In genomic region chr3:194491996-194492395, GRCh38 we compare ENCODE assay signal across 1 cellular context.
TF ChIP-seq lines count a peak whose summit lies in the region.

No MANE protein-coding gene starts in this region.

TF ChIP-seq in GM12878, 131 proteins besides CTCF, POLR2A, EP300 and RAD21 (continued from another document):
- no peak for TF ChIP-seq KAT2A (conservative IDR thresholded peaks at IDR 0.05; ENCODE audit: control insufficient read depth, low read depth, low read length)
- no peak for TF ChIP-seq BMI1 (IDR thresholded peaks at IDR 0.05; ENCODE audit: borderline replicate concordance)
- TF ChIP-seq MAX (IDR thresholded peaks at IDR 0.05; ENCODE audit: low read depth, low read length): no peak
- TF ChIP-seq MTA3 (IDR thresholded peaks at IDR 0.05; ENCODE audit: borderline replicate concordance, low read length): peak; percentile 33; the same call in 1 of the 2 replicates
- TF ChIP-seq BRCA1 (IDR thresholded peaks at IDR 0.05; ENCODE audit: low read depth, low read length): no peak
- no peak for TF ChIP-seq NKRF (conservative IDR thresholded peaks at IDR 0.05)
- TF ChIP-seq CHD1 (IDR thresholded peaks at IDR 0.05; ENCODE audit: low read depth, low read length): no peak
- 0 out of 2 replicates have a peak, but pooled peaks have one; percentile 20 for TF ChIP-seq BCL11A (IDR thresholded peaks at IDR 0.05; ENCODE audit: low read depth, low read length)
- no peak for TF ChIP-seq ZNF217 (IDR thresholded peaks at IDR 0.05)
- TF ChIP-seq MEF2B (IDR thresholded peaks at IDR 0.05; ENCODE audit: partially characterized antibody, poor library complexity, severe bottlenecking): no peak
- no peak for TF ChIP-seq ZNF592 (IDR thresholded peaks at IDR 0.05)
- TF ChIP-seq STAT1 (conservative IDR thresholded peaks at IDR 0.05): no peak
- no peak for TF ChIP-seq TAF1 (IDR thresholded peaks at IDR 0.05; ENCODE audit: borderline replicate concordance, low read depth, low read length)
- TF ChIP-seq TCF3 (IDR thresholded peaks at IDR 0.05; ENCODE audit: borderline replicate concordance, insufficient read depth, low read depth, low read length): no peak
- peak; percentile 75; the same call in 1 of the 2 replicates for TF ChIP-seq SPI1 (IDR thresholded peaks at IDR 0.05; ENCODE audit: borderline replicate concordance, insufficient read depth, low read depth, low read length)
- TF ChIP-seq NFXL1 (IDR thresholded peaks at IDR 0.05; ENCODE audit: borderline replicate concordance): no peak
- no peak for TF ChIP-seq TBL1XR1 (IDR thresholded peaks at IDR 0.05; ENCODE audit: low read depth, low read length)
- no peak for TF ChIP-seq SUPT20H (IDR thresholded peaks at IDR 0.05; ENCODE audit: borderline replicate concordance, control insufficient read depth, low read depth, low read length)
- TF ChIP-seq CBX3 (IDR thresholded peaks at IDR 0.05; ENCODE audit: borderline replicate concordance, low read depth): no peak
- TF ChIP-seq SREBF2 (IDR thresholded peaks at IDR 0.05; ENCODE audit: low read length): no peak
- TF ChIP-seq FOXK2 (IDR thresholded peaks at IDR 0.05): no peak
- TF ChIP-seq ZNF207 (IDR thresholded peaks at IDR 0.05; ENCODE audit: borderline replicate concordance): no peak
- peak; percentile 54; the same call in 1 of the 2 replicates for TF ChIP-seq IKZF1 (conservative IDR thresholded peaks at IDR 0.05)
- TF ChIP-seq HSF1 (IDR thresholded peaks at IDR 0.05; ENCODE audit: low read depth, low read length): no peak
- no peak for TF ChIP-seq CHD2 (IDR thresholded peaks at IDR 0.05; ENCODE audit: borderline replicate concordance, low read depth, low read length)
- TF ChIP-seq MTA2 (IDR thresholded peaks at IDR 0.05; ENCODE audit: low read depth): peak; percentile 60
- peak; percentile 65 for TF ChIP-seq RELB (IDR thresholded peaks at IDR 0.05; ENCODE audit: low read depth)
- no peak for TF ChIP-seq KLF5 (IDR thresholded peaks at IDR 0.05; ENCODE audit: partially characterized antibody)
- TF ChIP-seq ATF7 (IDR thresholded peaks at IDR 0.05; ENCODE audit: low read depth): no peak
- no peak for TF ChIP-seq CHD4 (IDR thresholded peaks at IDR 0.05)
- no peak for TF ChIP-seq YBX1 (IDR thresholded peaks at IDR 0.05)
- TF ChIP-seq NRF1 (conservative IDR thresholded peaks at IDR 0.05; ENCODE audit: low read depth, low read length): no peak
- no peak for TF ChIP-seq PML (IDR thresholded peaks at IDR 0.05; ENCODE audit: low read length)
- TF ChIP-seq DPF2 (IDR thresholded peaks at IDR 0.05): peak; percentile 57; the same call in 1 of the 2 replicates
- no peak for TF ChIP-seq BHLHE40 (IDR thresholded peaks at IDR 0.05; ENCODE audit: borderline replicate concordance in 1 of 2, low read depth in 2 of 2, low read length in 1 of 2)
- TF ChIP-seq RELA (IDR thresholded peaks at IDR 0.05; ENCODE audit: borderline replicate concordance, partially characterized antibody): no peak
- TF ChIP-seq JUNB (IDR thresholded peaks at IDR 0.05): no peak
- TF ChIP-seq EED (IDR thresholded peaks at IDR 0.05; ENCODE audit: low read depth): peak; percentile 44; the same call in 1 of the 2 replicates
- TF ChIP-seq CBFB (IDR thresholded peaks at IDR 0.05; ENCODE audit: low read depth): no peak
- TF ChIP-seq IKZF2 (IDR thresholded peaks at IDR 0.05): peak; percentile 89 to 93
- TF ChIP-seq SUZ12 (IDR thresholded peaks at IDR 0.05; ENCODE audit: unreplicated experiment): no peak
- TF ChIP-seq MLLT1 (IDR thresholded peaks at IDR 0.05): no peak
